ENCODE assay signal across 8 cellular contexts in genomic region chr18:74497308-74497640, GRCh38. TPM values are rescaled to one million over a fixed set of nuclear protein-coding genes. Genes with fewer than 3 reads are reported as not detected.
A peak's percentile ranks its signal among the peaks of the same experiment; 100 is the strongest.
DNase-seq lines count a peak whose midpoint lies in the region; ATAC-seq and TF ChIP-seq lines count a peak whose summit lies in the region.

No MANE protein-coding gene starts in this region.

- no peaks in the 10 kb centered on the region for H3K27me3 Mint-ChIP-seq in CD4-positive, alpha-beta T cell
- no peaks in the 10 kb centered on the region for H3K27me3 Mint-ChIP-seq in neural crest cell (ENCODE audit: low read depth)

- H3K4me1 ChIP-seq in ovary (ENCODE audit: insufficient read depth), result peaks cover 4% of the 10 kb centered on the region

- TF ChIP-seq EP300 in ovary (IDR thresholded peaks at IDR 0.05), result no peak

- WGBS in ovary, 3 donors, result 90 to 93% (median 93%) methylated on average over 7 of the region's 7 CpGs

- H3K27ac ChIP-seq in CD4-positive, alpha-beta T cell (ENCODE audit: low read depth, low read length), result no peak overlapping the region
- no peak overlapping the region for H3K27ac ChIP-seq in ovary

- H3K4me3 ChIP-seq in ovary, result no peak overlapping the region

- no peaks in the 10 kb centered on the region for H3K9me3 Mint-ChIP-seq in CD4-positive, alpha-beta T cell
- no peaks in the 10 kb centered on the region for H3K9me3 Mint-ChIP-seq in neural crest cell

- no peaks in the 10 kb centered on the region for H3K36me3 ChIP-seq in ovary

- H3K9me3 ChIP-seq in CD4-positive, alpha-beta T cell (ENCODE audit: control insufficient read depth, low read length), result no peaks in the 10 kb centered on the region
- no peaks in the 10 kb centered on the region for H3K9me3 ChIP-seq in ovary

- no peak for TF ChIP-seq POLR2A in ovary (IDR thresholded peaks at IDR 0.05)

- TF ChIP-seq CTCF in CD4-positive, alpha-beta T cell (IDR thresholded peaks at IDR 0.05), result no peak
- TF ChIP-seq CTCF in neural crest cell (conservative IDR thresholded peaks at IDR 0.05) (no peak), ovary (IDR thresholded peaks at IDR 0.05) (no peak)

- CTCF ChIA-PET in CD4-positive, alpha-beta T cell (lab: Charles Lee), result interaction anchor here (1.1 to 5.7 kb wide), 2 partner anchors 10 to 145 kb away, joined by 3 to 147 read pairs; no protein-coding TSS in a partner anchor

- intact Hi-C loops in CD4-positive, alpha-beta T cell (cut with DNase I, micrococcal nuclease), result loop anchor here in 1 of 2 experiments (2.0 to 10.0 kb wide), 3 partner anchors 204 to 1988 kb away; partner anchors contain the start of gene TSHZ1
- intact Hi-C loops in ovary (cut with DNase I), result loop anchor here in 1 of 4 donors (5.0 kb wide), 1 partner anchor 300 kb away; no protein-coding TSS in a partner anchor

- peak overlapping the region; percentile 99 for H3K4me3 Mint-ChIP-seq in CD4-positive, alpha-beta T cell
- H3K4me3 Mint-ChIP-seq in neural crest cell, result peak overlapping the region; percentile 95

- H3K27me3 ChIP-seq in CD4-positive, alpha-beta T cell (ENCODE audit: control insufficient read depth, insufficient read depth, low read length), result no peaks in the 10 kb centered on the region
- H3K27me3 ChIP-seq in ovary, result no peaks in the 10 kb centered on the region

- ATAC-seq in CD4-positive, alpha-beta T cell (ENCODE audit: poor library complexity), result no peak
- no peak for ATAC-seq in HG03139 (IDR thresholded peaks at IDR 0.05; ENCODE audit: unreplicated experiment)

- peak overlapping the region; percentile 97 for H3K27ac Mint-ChIP-seq in CD4-positive, alpha-beta T cell
- H3K27ac Mint-ChIP-seq in neural crest cell (ENCODE audit: unreplicated experiment), result peak overlapping the region; percentile 91

- POLR2A ChIA-PET in CD4-positive, alpha-beta T cell (lab: Charles Lee), result interaction anchor here (1.0 to 4.8 kb wide), 5 partner anchors 100 to 414 kb away, joined by 3 to 69 read pairs (median 18); partner anchors contain the start of gene ZNF407

- no peak for DNase-seq in CD4-positive, alpha-beta T cell
- DNase-seq in NAMALWA (ENCODE audit: low spot score) (peak; percentile 60), dermis blood vessel endothelial cell (peak; percentile 8), neural crest cell (ENCODE audit: low read depth, low spot score) (no peak), NOMO-1 treated with dmso at 0.1 percent for 144 hours (lab: John Stamatoyannopoulos, UW; ENCODE audit: unreplicated experiment) (no peak), NCI-H2081 treated with DMSO at 0.1 percent for 48 hours (lab: John Stamatoyannopoulos, UW) (no peak), ovary (no peak)

- peaks cover 52% of the 10 kb centered on the region for H3K36me3 Mint-ChIP-seq in CD4-positive, alpha-beta T cell (ENCODE audit: low read depth)
- peaks cover 8% of the 10 kb centered on the region for H3K36me3 Mint-ChIP-seq in neural crest cell (ENCODE audit: low read depth)

- peaks cover 61% of the 10 kb centered on the region for H3K4me1 Mint-ChIP-seq in CD4-positive, alpha-beta T cell (ENCODE audit: low read depth)
- H3K4me1 Mint-ChIP-seq in neural crest cell, result peaks cover 46% of the 10 kb centered on the region

RNA-seq across cellular contexts. Expression of gene CNDP2, which starts 1.1 kb away (rescaled TPM):
- total RNA-seq in CD4-positive, alpha-beta T cell, result 10 to 100 TPM; 75.5 to 75.7 TPM
- total RNA-seq in dermis blood vessel endothelial cell, result 124 and 161 TPM in 2 replicates
- 194 and 204 TPM in 2 replicates for total RNA-seq in neural crest cell
- total RNA-seq in ovary, result 100 to 1,000 TPM in 2 of 7 donors, 10 to 100 TPM in 5; 28.1 to 119 (median 91.7) TPM
- polyA plus RNA-seq in ovary, result 100 to 1,000 TPM in 1 of 2 donors, 10 to 100 TPM in 1; 41.1 to 107 TPM

RNA-seq across cellular contexts. Expression of gene CNDP1, which starts 37.0 kb away (rescaled TPM):
- under 1 TPM; 0.25 to 0.39 TPM for total RNA-seq in CD4-positive, alpha-beta T cell
- total RNA-seq in dermis blood vessel endothelial cell, result not detected in 2 replicates
- total RNA-seq in neural crest cell, result 0.56 and 0.59 TPM in 2 replicates
- under 1 TPM in 5 of 7 donors, not detected in 2; 0.13 to 0.35 (median 0.15) TPM for total RNA-seq in ovary
- under 1 TPM in 1 of 2 donors, not detected in 1; 0.02 TPM for polyA plus RNA-seq in ovary

RNA-seq across cellular contexts. Expression of gene DIPK1C, which starts 40.2 kb away (rescaled TPM):
- total RNA-seq in CD4-positive, alpha-beta T cell, result not detected
- not detected in 2 replicates for total RNA-seq in dermis blood vessel endothelial cell
- not detected in 2 replicates for total RNA-seq in neural crest cell
- total RNA-seq in ovary, result under 1 TPM in 2 of 7 donors, not detected in 5; 0.05 to 0.17 TPM
- under 1 TPM in 1 of 2 donors, not detected in 1; 0.04 TPM for polyA plus RNA-seq in ovary

Comparison
In these comparisons a context has a peak if more than half of its experiments do, and no peak if none do; other contexts are left out.
1. DNase-seq: peak in NAMALWA (single experiment) and dermis blood vessel endothelial cell (single experiment); none in CD4-positive, alpha-beta T cell (0 of 10), neural crest cell (single experiment), NOMO-1 treated with dmso at 0.1 percent for 144 hours (single experiment), NCI-H2081 treated with DMSO at 0.1 percent for 48 hours (single experiment) and ovary (0 of 5).